In the genomic region with DNA sequence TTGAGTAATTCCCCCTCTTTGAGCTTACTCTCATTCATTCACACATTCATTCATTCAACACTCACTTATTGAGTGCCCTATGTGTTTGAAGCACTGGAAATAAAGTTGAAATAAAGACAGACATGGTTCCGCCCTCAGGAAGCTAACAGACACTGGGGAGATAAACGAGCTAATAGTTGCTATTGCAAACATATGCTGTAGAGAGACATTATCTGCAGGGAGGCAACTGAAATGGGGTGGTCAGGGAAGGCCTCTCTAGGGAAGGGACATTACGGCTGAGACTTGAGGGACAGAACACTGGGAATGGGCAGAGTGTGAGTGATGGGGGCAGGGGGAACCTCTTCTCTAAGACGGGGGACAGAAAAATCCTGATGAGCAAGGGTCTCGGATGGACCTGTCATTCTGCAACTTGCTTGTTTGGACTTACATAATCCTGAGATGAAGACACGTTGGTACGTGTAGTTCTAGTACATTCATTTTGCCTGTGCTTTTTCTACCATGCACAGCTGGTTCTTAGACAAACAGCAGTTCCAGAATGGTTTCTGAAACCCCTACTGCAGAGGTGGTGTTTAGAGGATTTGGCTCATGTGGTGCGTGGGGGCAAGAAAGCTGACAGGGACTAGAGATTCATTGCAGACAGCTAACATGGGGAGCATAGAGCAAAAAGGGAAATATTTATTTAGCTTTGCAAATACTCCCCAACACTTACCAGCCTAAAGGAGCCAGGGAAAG, we compare ENCODE assay signal across 2 cellular contexts.
TF ChIP-seq lines count a peak whose summit lies in the region.

No MANE protein-coding gene starts in this region.

TF ChIP-seq in GM23338, 12 proteins besides CTCF, POLR2A, EP300 and RAD21 (continues in another document):
- TF ChIP-seq EZH2 (IDR thresholded peaks at IDR 0.05; ENCODE audit: low read depth, unreplicated experiment) = no peak
- TF ChIP-seq, protein P1, sequence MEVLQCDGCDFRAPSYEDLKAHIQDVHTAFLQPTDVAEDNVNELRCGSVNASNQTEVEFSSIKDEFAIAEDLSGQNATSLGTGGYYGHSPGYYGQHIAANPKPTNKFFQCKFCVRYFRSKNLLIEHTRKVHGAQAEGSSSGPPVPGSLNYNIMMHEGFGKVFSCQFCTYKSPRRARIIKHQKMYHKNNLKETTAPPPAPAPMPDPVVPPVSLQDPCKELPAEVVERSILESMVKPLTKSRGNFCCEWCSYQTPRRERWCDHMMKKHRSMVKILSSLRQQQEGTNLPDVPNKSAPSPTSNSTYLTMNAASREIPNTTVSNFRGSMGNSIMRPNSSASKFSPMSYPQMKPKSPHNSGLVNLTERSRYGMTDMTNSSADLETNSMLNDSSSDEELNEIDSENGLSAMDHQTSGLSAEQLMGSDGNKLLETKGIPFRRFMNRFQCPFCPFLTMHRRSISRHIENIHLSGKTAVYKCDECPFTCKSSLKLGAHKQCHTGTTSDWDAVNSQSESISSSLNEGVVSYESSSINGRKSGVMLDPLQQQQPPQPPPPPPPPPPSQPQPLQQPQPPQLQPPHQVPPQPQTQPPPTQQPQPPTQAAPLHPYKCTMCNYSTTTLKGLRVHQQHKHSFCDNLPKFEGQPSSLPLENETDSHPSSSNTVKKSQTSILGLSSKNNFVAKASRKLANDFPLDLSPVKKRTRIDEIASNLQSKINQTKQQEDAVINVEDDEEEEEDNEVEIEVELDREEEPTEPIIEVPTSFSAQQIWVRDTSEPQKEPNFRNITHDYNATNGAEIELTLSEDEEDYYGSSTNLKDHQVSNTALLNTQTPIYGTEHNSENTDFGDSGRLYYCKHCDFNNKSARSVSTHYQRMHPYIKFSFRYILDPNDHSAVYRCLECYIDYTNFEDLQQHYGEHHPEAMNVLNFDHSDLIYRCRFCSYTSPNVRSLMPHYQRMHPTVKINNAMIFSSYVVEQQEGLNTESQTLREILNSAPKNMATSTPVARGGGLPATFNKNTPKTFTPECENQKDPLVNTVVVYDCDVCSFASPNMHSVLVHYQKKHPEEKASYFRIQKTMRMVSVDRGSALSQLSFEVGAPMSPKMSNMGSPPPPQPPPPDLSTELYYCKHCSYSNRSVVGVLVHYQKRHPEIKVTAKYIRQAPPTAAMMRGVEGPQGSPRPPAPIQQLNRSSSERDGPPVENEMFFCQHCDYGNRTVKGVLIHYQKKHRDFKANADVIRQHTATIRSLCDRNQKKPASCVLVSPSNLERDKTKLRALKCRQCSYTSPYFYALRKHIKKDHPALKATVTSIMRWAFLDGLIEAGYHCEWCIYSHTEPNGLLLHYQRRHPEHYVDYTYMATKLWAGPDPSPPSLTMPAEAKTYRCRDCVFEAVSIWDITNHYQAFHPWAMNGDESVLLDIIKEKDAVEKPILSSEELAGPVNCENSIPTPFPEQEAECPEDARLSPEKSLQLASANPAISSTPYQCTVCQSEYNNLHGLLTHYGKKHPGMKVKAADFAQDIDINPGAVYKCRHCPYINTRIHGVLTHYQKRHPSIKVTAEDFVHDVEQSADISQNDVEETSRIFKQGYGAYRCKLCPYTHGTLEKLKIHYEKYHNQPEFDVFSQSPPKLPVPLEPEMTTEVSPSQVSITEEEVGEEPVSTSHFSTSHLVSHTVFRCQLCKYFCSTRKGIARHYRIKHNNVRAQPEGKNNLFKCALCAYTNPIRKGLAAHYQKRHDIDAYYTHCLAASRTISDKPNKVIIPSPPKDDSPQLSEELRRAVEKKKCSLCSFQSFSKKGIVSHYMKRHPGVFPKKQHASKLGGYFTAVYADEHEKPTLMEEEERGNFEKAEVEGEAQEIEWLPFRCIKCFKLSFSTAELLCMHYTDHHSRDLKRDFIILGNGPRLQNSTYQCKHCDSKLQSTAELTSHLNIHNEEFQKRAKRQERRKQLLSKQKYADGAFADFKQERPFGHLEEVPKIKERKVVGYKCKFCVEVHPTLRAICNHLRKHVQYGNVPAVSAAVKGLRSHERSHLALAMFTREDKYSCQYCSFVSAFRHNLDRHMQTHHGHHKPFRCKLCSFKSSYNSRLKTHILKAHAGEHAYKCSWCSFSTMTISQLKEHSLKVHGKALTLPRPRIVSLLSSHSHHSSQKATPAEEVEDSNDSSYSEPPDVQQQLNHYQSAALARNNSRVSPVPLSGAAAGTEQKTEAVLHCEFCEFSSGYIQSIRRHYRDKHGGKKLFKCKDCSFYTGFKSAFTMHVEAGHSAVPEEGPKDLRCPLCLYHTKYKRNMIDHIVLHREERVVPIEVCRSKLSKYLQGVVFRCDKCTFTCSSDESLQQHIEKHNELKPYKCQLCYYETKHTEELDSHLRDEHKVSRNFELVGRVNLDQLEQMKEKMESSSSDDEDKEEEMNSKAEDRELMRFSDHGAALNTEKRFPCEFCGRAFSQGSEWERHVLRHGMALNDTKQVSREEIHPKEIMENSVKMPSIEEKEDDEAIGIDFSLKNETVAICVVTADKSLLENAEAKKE (CRISPR knock-in tag; IDR thresholded peaks at IDR 0.05) = no peak
- no peak for TF ChIP-seq ZNF114 (CRISPR knock-in tag; IDR thresholded peaks at IDR 0.05)
- no peak for TF ChIP-seq POLR2AphosphoS5 (IDR thresholded peaks at IDR 0.05; ENCODE audit: low read depth)
- TF ChIP-seq, protein P2, sequence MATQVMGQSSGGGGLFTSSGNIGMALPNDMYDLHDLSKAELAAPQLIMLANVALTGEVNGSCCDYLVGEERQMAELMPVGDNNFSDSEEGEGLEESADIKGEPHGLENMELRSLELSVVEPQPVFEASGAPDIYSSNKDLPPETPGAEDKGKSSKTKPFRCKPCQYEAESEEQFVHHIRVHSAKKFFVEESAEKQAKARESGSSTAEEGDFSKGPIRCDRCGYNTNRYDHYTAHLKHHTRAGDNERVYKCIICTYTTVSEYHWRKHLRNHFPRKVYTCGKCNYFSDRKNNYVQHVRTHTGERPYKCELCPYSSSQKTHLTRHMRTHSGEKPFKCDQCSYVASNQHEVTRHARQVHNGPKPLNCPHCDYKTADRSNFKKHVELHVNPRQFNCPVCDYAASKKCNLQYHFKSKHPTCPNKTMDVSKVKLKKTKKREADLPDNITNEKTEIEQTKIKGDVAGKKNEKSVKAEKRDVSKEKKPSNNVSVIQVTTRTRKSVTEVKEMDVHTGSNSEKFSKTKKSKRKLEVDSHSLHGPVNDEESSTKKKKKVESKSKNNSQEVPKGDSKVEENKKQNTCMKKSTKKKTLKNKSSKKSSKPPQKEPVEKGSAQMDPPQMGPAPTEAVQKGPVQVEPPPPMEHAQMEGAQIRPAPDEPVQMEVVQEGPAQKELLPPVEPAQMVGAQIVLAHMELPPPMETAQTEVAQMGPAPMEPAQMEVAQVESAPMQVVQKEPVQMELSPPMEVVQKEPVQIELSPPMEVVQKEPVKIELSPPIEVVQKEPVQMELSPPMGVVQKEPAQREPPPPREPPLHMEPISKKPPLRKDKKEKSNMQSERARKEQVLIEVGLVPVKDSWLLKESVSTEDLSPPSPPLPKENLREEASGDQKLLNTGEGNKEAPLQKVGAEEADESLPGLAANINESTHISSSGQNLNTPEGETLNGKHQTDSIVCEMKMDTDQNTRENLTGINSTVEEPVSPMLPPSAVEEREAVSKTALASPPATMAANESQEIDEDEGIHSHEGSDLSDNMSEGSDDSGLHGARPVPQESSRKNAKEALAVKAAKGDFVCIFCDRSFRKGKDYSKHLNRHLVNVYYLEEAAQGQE (IDR thresholded peaks at IDR 0.05; ENCODE audit: unreplicated experiment) = no peak
- TF ChIP-seq EZH2phosphoT487 (IDR thresholded peaks at IDR 0.05; ENCODE audit: unreplicated experiment) = no peak
- TF ChIP-seq, protein P3, sequence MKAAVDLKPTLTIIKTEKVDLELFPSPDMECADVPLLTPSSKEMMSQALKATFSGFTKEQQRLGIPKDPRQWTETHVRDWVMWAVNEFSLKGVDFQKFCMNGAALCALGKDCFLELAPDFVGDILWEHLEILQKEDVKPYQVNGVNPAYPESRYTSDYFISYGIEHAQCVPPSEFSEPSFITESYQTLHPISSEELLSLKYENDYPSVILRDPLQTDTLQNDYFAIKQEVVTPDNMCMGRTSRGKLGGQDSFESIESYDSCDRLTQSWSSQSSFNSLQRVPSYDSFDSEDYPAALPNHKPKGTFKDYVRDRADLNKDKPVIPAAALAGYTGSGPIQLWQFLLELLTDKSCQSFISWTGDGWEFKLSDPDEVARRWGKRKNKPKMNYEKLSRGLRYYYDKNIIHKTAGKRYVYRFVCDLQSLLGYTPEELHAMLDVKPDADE (IDR thresholded peaks at IDR 0.05) = no peak
- no peak for TF ChIP-seq ZNF331 (CRISPR knock-in tag; IDR thresholded peaks at IDR 0.05; ENCODE audit: low read depth)

TF ChIP-seq in H1, 55 proteins besides CTCF, POLR2A, EP300 and RAD21:
- TF ChIP-seq HDAC2 (IDR thresholded peaks at IDR 0.05; ENCODE audit: borderline replicate concordance in 1 of 2, low read depth in 2 of 2, low read length in 2 of 2) (no peak), SIX5 (IDR thresholded peaks at IDR 0.05; ENCODE audit: low read depth, low read length) (no peak), CEBPB (IDR thresholded peaks at IDR 0.05; ENCODE audit: low read depth, low read length) (no peak), CREB1 (IDR thresholded peaks at IDR 0.05) (no peak), EGR1 (IDR thresholded peaks at IDR 0.05; ENCODE audit: borderline replicate concordance, low read depth, low read length) (no peak), EZH2 (IDR thresholded peaks at IDR 0.05; ENCODE audit: low read depth, low read length, severe bottlenecking) (no peak), TCF12 (IDR thresholded peaks at IDR 0.05; ENCODE audit: low read depth, low read length) (no peak), GABPA (IDR thresholded peaks at IDR 0.05; ENCODE audit: borderline replicate concordance, insufficient read depth, low read length) (no peak), FOSL1 (IDR thresholded peaks at IDR 0.05; ENCODE audit: insufficient read depth, low read depth, low read length) (no peak)
- TF ChIP-seq, protein P4, sequence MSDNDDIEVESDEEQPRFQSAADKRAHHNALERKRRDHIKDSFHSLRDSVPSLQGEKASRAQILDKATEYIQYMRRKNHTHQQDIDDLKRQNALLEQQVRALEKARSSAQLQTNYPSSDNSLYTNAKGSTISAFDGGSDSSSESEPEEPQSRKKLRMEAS (IDR thresholded peaks at IDR 0.05) = no peak
- TF ChIP-seq, protein P5, sequence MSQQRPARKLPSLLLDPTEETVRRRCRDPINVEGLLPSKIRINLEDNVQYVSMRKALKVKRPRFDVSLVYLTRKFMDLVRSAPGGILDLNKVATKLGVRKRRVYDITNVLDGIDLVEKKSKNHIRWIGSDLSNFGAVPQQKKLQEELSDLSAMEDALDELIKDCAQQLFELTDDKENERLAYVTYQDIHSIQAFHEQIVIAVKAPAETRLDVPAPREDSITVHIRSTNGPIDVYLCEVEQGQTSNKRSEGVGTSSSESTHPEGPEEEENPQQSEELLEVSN (IDR thresholded peaks at IDR 0.05) = no peak
- TF ChIP-seq, protein P6, sequence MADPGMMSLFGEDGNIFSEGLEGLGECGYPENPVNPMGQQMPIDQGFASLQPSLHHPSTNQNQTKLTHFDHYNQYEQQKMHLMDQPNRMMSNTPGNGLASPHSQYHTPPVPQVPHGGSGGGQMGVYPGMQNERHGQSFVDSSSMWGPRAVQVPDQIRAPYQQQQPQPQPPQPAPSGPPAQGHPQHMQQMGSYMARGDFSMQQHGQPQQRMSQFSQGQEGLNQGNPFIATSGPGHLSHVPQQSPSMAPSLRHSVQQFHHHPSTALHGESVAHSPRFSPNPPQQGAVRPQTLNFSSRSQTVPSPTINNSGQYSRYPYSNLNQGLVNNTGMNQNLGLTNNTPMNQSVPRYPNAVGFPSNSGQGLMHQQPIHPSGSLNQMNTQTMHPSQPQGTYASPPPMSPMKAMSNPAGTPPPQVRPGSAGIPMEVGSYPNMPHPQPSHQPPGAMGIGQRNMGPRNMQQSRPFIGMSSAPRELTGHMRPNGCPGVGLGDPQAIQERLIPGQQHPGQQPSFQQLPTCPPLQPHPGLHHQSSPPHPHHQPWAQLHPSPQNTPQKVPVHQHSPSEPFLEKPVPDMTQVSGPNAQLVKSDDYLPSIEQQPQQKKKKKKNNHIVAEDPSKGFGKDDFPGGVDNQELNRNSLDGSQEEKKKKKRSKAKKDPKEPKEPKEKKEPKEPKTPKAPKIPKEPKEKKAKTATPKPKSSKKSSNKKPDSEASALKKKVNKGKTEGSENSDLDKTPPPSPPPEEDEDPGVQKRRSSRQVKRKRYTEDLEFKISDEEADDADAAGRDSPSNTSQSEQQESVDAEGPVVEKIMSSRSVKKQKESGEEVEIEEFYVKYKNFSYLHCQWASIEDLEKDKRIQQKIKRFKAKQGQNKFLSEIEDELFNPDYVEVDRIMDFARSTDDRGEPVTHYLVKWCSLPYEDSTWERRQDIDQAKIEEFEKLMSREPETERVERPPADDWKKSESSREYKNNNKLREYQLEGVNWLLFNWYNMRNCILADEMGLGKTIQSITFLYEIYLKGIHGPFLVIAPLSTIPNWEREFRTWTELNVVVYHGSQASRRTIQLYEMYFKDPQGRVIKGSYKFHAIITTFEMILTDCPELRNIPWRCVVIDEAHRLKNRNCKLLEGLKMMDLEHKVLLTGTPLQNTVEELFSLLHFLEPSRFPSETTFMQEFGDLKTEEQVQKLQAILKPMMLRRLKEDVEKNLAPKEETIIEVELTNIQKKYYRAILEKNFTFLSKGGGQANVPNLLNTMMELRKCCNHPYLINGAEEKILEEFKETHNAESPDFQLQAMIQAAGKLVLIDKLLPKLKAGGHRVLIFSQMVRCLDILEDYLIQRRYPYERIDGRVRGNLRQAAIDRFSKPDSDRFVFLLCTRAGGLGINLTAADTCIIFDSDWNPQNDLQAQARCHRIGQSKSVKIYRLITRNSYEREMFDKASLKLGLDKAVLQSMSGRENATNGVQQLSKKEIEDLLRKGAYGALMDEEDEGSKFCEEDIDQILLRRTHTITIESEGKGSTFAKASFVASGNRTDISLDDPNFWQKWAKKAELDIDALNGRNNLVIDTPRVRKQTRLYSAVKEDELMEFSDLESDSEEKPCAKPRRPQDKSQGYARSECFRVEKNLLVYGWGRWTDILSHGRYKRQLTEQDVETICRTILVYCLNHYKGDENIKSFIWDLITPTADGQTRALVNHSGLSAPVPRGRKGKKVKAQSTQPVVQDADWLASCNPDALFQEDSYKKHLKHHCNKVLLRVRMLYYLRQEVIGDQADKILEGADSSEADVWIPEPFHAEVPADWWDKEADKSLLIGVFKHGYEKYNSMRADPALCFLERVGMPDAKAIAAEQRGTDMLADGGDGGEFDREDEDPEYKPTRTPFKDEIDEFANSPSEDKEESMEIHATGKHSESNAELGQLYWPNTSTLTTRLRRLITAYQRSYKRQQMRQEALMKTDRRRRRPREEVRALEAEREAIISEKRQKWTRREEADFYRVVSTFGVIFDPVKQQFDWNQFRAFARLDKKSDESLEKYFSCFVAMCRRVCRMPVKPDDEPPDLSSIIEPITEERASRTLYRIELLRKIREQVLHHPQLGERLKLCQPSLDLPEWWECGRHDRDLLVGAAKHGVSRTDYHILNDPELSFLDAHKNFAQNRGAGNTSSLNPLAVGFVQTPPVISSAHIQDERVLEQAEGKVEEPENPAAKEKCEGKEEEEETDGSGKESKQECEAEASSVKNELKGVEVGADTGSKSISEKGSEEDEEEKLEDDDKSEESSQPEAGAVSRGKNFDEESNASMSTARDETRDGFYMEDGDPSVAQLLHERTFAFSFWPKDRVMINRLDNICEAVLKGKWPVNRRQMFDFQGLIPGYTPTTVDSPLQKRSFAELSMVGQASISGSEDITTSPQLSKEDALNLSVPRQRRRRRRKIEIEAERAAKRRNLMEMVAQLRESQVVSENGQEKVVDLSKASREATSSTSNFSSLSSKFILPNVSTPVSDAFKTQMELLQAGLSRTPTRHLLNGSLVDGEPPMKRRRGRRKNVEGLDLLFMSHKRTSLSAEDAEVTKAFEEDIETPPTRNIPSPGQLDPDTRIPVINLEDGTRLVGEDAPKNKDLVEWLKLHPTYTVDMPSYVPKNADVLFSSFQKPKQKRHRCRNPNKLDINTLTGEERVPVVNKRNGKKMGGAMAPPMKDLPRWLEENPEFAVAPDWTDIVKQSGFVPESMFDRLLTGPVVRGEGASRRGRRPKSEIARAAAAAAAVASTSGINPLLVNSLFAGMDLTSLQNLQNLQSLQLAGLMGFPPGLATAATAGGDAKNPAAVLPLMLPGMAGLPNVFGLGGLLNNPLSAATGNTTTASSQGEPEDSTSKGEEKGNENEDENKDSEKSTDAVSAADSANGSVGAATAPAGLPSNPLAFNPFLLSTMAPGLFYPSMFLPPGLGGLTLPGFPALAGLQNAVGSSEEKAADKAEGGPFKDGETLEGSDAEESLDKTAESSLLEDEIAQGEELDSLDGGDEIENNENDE (IDR thresholded peaks at IDR 0.05; ENCODE audit: insufficient replicate concordance, low read length) = no peak
